ENCODE assay signal across 8 cellular contexts in the genomic region with DNA sequence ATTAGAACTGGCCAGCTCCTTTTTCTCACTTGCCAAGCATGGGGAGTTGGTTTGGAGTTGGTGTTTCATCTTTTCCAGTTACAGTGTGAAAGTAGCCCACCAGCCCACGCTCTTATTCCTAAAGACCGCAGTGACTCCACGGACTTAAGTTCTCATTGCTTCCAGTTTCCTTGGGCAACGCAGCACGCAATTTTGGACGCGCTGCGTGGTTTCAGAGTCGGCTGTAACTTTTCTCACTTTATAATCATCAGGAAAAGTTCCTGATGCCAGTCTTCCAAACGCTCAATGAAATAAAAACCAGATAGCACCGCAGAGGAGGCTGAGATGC. TPM values are rescaled to one million over a fixed set of nuclear protein-coding genes. Genes with fewer than 3 reads are reported as not detected.
DNase-seq lines count a peak whose midpoint lies in the region; ATAC-seq lines count a peak whose summit lies in the region.

No MANE protein-coding gene starts in this region.

- H3K36me3 Mint-ChIP-seq in activated T-helper 2 cell treated with anti-CD3 and anti-CD28 coated beads, Interferon-gamma antibody, Interleukin-2, Interleukin-4, amounts not matched to agents 10 μg/mL and 5 μg/mL and 100 μg/mL, durations not matched to agents 14 hours and 24 hours and 36 hours (ENCODE audit: low read depth) = peaks cover 29% of the 10 kb centered on the region

- peak overlapping the region; percentile 85 for H3K4me3 Mint-ChIP-seq in activated T-helper 2 cell treated with anti-CD3 and anti-CD28 coated beads, Interferon-gamma antibody, Interleukin-2, Interleukin-4, amounts not matched to agents 10 μg/mL and 5 μg/mL and 100 μg/mL, durations not matched to agents 14 hours and 24 hours and 36 hours (ENCODE audit: low read depth)

- H3K4me1 Mint-ChIP-seq in activated T-helper 2 cell treated with anti-CD3 and anti-CD28 coated beads, Interferon-gamma antibody, Interleukin-2, Interleukin-4, amounts not matched to agents 10 μg/mL and 5 μg/mL and 100 μg/mL, durations not matched to agents 14 hours and 24 hours and 36 hours (ENCODE audit: low read depth) = peaks cover 11% of the 10 kb centered on the region

- DNase-seq in Right ventricle myocardium inferior (ENCODE audit: missing footprints) (no peak), cardiac septum (ENCODE audit: low spot score) (no peak), left cardiac atrium (peak; percentile 26), skeletal muscle cell (ENCODE audit: low read depth) (peak; percentile 31), retina (no peak), medulla oblongata (ENCODE audit: extremely low spot score) (no peak)
- DNase-seq in activated T-helper 2 cell treated with anti-CD3 and anti-CD28 coated beads, Interferon-gamma antibody, Interleukin-2, Interleukin-4, amounts not matched to agents 10 μg/mL and 5 μg/mL and 100 μg/mL, durations not matched to agents 14 hours and 24 hours and 36 hours (ENCODE audit: low spot score) = no peak

- peak; percentile 1 for ATAC-seq in Right ventricle myocardium inferior
- peak; percentile 2 for ATAC-seq in HG03521 (IDR thresholded peaks at IDR 0.05; ENCODE audit: unreplicated experiment)
- ATAC-seq in left cardiac atrium = peak; percentile 3 to 5

- intact Hi-C loops in Right ventricle myocardium inferior (cut with DNase I) = loop anchor here (2.0 kb wide), 1 partner anchor 29 kb away; the partner anchor contains the start of gene MAP3K5
- intact Hi-C loops in cardiac septum (cut with DNase I) = no loop called here
- intact Hi-C loops in activated T-helper 2 cell treated with anti-CD3 and anti-CD28 coated beads, Interferon-gamma antibody, Interleukin-2, Interleukin-4, amounts not matched to agents 10 μg/mL and 5 μg/mL and 100 μg/mL, durations not matched to agents 14 hours and 24 hours and 36 hours (cut with micrococcal nuclease) = loop anchor here (1.0 to 5.0 kb wide), 4 partner anchors 29 to 228 kb away; partner anchors contain the start of genes MAP3K5 and SLC35D3
- intact Hi-C loops in left cardiac atrium (cut with DNase I) = no loop called here

- peak overlapping the region; percentile 85 for H3K27ac Mint-ChIP-seq in activated T-helper 2 cell treated with anti-CD3 and anti-CD28 coated beads, Interferon-gamma antibody, Interleukin-2, Interleukin-4, amounts not matched to agents 10 μg/mL and 5 μg/mL and 100 μg/mL, durations not matched to agents 14 hours and 24 hours and 36 hours

- peaks cover 15% of the 10 kb centered on the region for H3K27me3 Mint-ChIP-seq in activated T-helper 2 cell treated with anti-CD3 and anti-CD28 coated beads, Interferon-gamma antibody, Interleukin-2, Interleukin-4, amounts not matched to agents 10 μg/mL and 5 μg/mL and 100 μg/mL, durations not matched to agents 14 hours and 24 hours and 36 hours (ENCODE audit: low read depth)

- H3K4me3 ChIP-seq in skeletal muscle cell (ENCODE audit: low read depth, low read length) = peak overlapping the region; percentile 66

- no peaks in the 10 kb centered on the region for H3K9me3 Mint-ChIP-seq in activated T-helper 2 cell treated with anti-CD3 and anti-CD28 coated beads, Interferon-gamma antibody, Interleukin-2, Interleukin-4, amounts not matched to agents 10 μg/mL and 5 μg/mL and 100 μg/mL, durations not matched to agents 14 hours and 24 hours and 36 hours

RNA-seq across cellular contexts. Expression of gene PEX7, which starts 0.4 kb away (rescaled TPM):
- total RNA-seq in Right ventricle myocardium inferior (11.7 TPM), cardiac septum (13.2 TPM), left cardiac atrium (1 to 10 TPM; 5.9 to 6.4 TPM)
- total RNA-seq in activated T-helper 2 cell treated with anti-CD3 and anti-CD28 coated beads, Interferon-gamma antibody, Interleukin-2, Interleukin-4, amounts not matched to agents 10 μg/mL and 5 μg/mL and 100 μg/mL, durations not matched to agents 14 hours and 24 hours and 36 hours = 4.1 and 4.2 TPM in 2 replicates

RNA-seq across cellular contexts. Expression of gene MAP3K5, which starts 29.7 kb away (rescaled TPM):
- total RNA-seq in Right ventricle myocardium inferior = 34.7 TPM
- total RNA-seq in cardiac septum = 17.6 TPM
- 6.1 and 6.5 TPM in 2 replicates for total RNA-seq in activated T-helper 2 cell treated with anti-CD3 and anti-CD28 coated beads, Interferon-gamma antibody, Interleukin-2, Interleukin-4, amounts not matched to agents 10 μg/mL and 5 μg/mL and 100 μg/mL, durations not matched to agents 14 hours and 24 hours and 36 hours
- 1 to 10 TPM; 6.6 to 9.7 TPM for total RNA-seq in left cardiac atrium

Comparison
In these comparisons a context has a peak if more than half of its experiments do, and no peak if none do; other contexts are left out.
1. DNase-seq: peak in left cardiac atrium (single experiment) and skeletal muscle cell (single experiment); none in Right ventricle myocardium inferior (single experiment), cardiac septum (single experiment), activated T-helper 2 cell treated with anti-CD3 and anti-CD28 coated beads, Interferon-gamma antibody, Interleukin-2, Interleukin-4, amounts not matched to agents 10 μg/mL and 5 μg/mL and 100 μg/mL, durations not matched to agents 14 hours and 24 hours and 36 hours (single experiment), retina (single experiment) and medulla oblongata (single experiment).
2. intact Hi-C loops: an anchor here in Right ventricle myocardium inferior (2.0 kb wide) and activated T-helper 2 cell treated with anti-CD3 and anti-CD28 coated beads, Interferon-gamma antibody, Interleukin-2, Interleukin-4, amounts not matched to agents 10 μg/mL and 5 μg/mL and 100 μg/mL, durations not matched to agents 14 hours and 24 hours and 36 hours (1.0 to 5.0 kb wide); none called in cardiac septum and left cardiac atrium.
3. Peak in every context shown above with its lines, with median percentiles within 50 percentile points of each other: ATAC-seq.